Comparison of ENCODE assay signal across 1 cellular context in the genomic region with DNA sequence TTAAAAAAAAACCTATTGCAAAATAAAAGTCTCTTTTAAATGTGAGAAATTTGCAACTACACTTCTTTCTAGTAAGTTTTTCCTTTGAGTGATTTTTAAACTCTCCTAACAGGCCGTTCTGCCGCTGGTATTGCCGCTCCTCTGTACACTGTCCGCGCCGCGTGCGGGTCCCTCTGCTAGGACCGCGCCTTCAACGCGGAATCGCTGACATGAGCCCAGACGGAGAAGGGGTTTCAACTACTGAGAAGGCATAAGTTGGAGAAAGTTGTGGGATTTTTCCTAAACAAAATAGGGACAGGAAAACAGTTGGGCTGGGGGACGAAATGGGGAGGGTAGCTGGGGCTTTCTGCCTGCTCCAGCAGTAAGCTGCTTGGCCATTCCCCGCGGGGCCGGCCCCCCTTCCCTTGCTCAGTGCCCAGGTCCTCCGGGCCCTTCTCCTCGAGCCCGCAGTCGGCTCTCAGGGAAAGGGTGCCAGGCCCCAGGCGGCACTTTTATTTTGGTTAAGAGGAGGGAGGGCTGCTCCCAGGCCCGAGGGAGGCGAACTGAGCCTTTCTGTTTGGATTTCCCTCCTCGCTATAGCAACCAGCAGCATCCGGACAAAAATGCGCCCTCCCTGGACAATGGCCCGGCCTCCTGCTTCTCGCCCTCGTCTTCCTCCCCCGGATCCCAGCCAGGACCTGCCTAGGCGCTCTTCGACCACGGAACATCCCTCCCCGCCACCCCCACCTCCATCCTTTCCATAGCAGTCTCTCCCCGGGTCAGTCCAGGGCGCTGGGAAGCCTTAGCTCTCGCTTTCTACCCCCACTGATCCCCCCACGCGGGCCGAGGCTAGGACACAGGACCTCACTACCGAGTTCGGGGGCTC.
TF ChIP-seq lines count a peak whose summit lies in the region.

No MANE protein-coding gene starts in this region.

TF ChIP-seq in SK-N-SH, 30 proteins besides CTCF, POLR2A, EP300 and RAD21 (continued from another document):
- TF ChIP-seq PBX3 (IDR thresholded peaks at IDR 0.05) (no peak), TCF12 (IDR thresholded peaks at IDR 0.05) (no peak), RCOR1 (IDR thresholded peaks at IDR 0.05; ENCODE audit: low read length) (no peak), CHD2 (IDR thresholded peaks at IDR 0.05; ENCODE audit: low read length, partially characterized antibody) (no peak), TAF1 (IDR thresholded peaks at IDR 0.05; ENCODE audit: borderline replicate concordance, low read depth, low read length) (no peak), JUND (IDR thresholded peaks at IDR 0.05) (no peak), ZBTB33 (IDR thresholded peaks at IDR 0.05; ENCODE audit: borderline replicate concordance, low read depth) (no peak), RFX5 (IDR thresholded peaks at IDR 0.05; ENCODE audit: low read length) (no peak), RXRA (IDR thresholded peaks at IDR 0.05; ENCODE audit: borderline replicate concordance, low read depth) (no peak), POLR2AphosphoS5 (IDR thresholded peaks at IDR 0.05; ENCODE audit: low read depth, low read length) (no peak), EZH2phosphoT487 (IDR thresholded peaks at IDR 0.05; ENCODE audit: borderline replicate concordance, low read depth) (no peak), USF2 (IDR thresholded peaks at IDR 0.05; ENCODE audit: borderline replicate concordance, low read depth, low read length) (no peak)
